1 cellular context compared by ENCODE assay signal in genomic region chr2:96012865-96013264, GRCh38.
TF ChIP-seq lines count a peak whose summit lies in the region.

No MANE protein-coding gene starts in this region.

TF ChIP-seq in H1, 55 proteins besides CTCF, POLR2A, EP300 and RAD21:
- TF ChIP-seq YY1 (IDR thresholded peaks at IDR 0.05; ENCODE audit: low read depth, low read length): peak; percentile 32; the same call in 1 of the 2 replicates
